ENCODE assay signal across 11 cellular contexts in the genomic region with DNA sequence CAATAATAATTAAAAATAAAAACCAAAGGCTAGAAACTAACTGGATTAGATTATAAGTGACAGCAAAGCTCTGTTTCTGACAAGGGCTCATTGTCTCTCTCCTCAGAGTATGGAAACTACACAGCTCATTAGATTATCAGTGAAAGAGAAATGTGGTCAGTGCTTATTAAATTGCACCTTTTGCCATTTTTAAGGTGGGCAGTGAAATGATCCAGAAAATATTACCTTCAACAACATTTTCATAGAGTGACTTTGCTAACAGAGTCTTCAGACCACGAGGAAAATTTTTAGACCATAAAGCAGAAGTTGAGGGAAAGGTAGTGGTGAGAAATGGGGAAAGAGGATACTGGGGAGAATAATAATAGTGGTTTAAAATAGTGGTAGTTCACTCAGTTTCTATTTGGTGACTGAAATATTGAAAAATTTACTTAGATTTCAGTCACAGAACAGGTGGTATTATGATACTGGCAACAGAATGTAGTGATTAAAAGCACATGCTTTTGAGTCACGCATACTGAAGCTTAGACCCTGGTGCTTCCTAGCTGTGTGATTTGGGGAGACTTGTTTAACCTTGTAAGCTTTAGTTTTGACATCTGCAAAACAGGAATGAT.
DNase-seq lines count a peak whose midpoint lies in the region; ATAC-seq, FAIRE-seq and TF ChIP-seq lines count a peak whose summit lies in the region.
"Had no signal": no experiment of that assay in that cellular context is flagged by ENCODE, and none has a peak within 500 bp of the region (broad histone marks: within the 10 kb centered on the region; RNA-seq: fewer than 3 reads in every experiment).

No MANE protein-coding gene starts in this region.

- peak overlapping the region; percentile 37 for H3K27ac ChIP-seq in caudate nucleus (ENCODE audit: low read depth, low read length)
- no peak overlapping the region for H3K27ac ChIP-seq in GM23248
- H3K27ac ChIP-seq in WERI-Rb-1: no peak overlapping the region
- H3K27ac ChIP-seq: transverse colon had no signal

- H3K9me3 ChIP-seq in GM23248 (ENCODE audit: low read depth) (no peaks in the 10 kb centered on the region), WERI-Rb-1 (ENCODE audit: severe bottlenecking) (no peaks in the 10 kb centered on the region)
- H3K9me3 ChIP-seq: transverse colon had no signal

- in situ Hi-C loops in GM23248 (cut with MboI): no loop called here

- no peak for FAIRE-seq in D721Med (lab: Jason Lieb, UNC)
- FAIRE-seq: kidney had no signal

- H3K36me3 ChIP-seq in GM23248 (ENCODE audit: low read depth) (no peaks in the 10 kb centered on the region), WERI-Rb-1 (no peaks in the 10 kb centered on the region)
- H3K36me3 ChIP-seq: transverse colon had no signal

- DNase-seq in caudate nucleus (lab: John Stamatoyannopoulos, UW) (no peak), GM23248 (no peak), WERI-Rb-1 (no peak), D721Med (ENCODE audit: insufficient read length, low spot score) (no peak)
- no peak for DNase-seq in central memory CD4-positive, alpha-beta T cell
- DNase-seq: activated CD8-positive, alpha-beta memory T cell treated with anti-CD3 and anti-CD28 coated beads for 24 hours; kidney; transverse colon had no signal

- H3K9ac ChIP-seq in GM23248: no peak overlapping the region

- peak; percentile 86 for ATAC-seq in GM18520 (IDR thresholded peaks at IDR 0.05; ENCODE audit: unreplicated experiment)
- ATAC-seq in GM21528 (IDR thresholded peaks at IDR 0.05; ENCODE audit: low FRiP score, unreplicated experiment): peak; percentile 90
- ATAC-seq in HG03108 (IDR thresholded peaks at IDR 0.05; ENCODE audit: unreplicated experiment): peak; percentile 54

- H3K9me2 ChIP-seq in GM23248 (ENCODE audit: insufficient read depth): no peaks in the 10 kb centered on the region

- H3K4me2 ChIP-seq in GM23248 (ENCODE audit: unreplicated experiment): no peak overlapping the region

- H3K79me2 ChIP-seq in GM23248 (ENCODE audit: insufficient read depth): no peaks in the 10 kb centered on the region

- no peaks in the 10 kb centered on the region for H3F3A ChIP-seq in GM23248 (ENCODE audit: insufficient read depth)

- no peak overlapping the region for H2AFZ ChIP-seq in GM23248

- H3K4me3 ChIP-seq in GM23248 (no peak overlapping the region), WERI-Rb-1 (ENCODE audit: low read depth, low read length) (no peak overlapping the region)
- H3K4me3 ChIP-seq: transverse colon had no signal

- TF ChIP-seq CTCF in WERI-Rb-1 (IDR thresholded peaks at IDR 0.05; ENCODE audit: low read depth, low read length) (no peak), D721Med (IDR thresholded peaks at IDR 0.05; ENCODE audit: insufficient read depth, missing control alignments) (no peak)

- no peaks in the 10 kb centered on the region for H4K20me1 ChIP-seq in GM23248 (ENCODE audit: insufficient read depth)

- no peaks in the 10 kb centered on the region for H3K4me1 ChIP-seq in GM23248 (ENCODE audit: insufficient read depth)
- H3K4me1 ChIP-seq: transverse colon had no signal

- WGBS in GM23248 (ENCODE audit: low coverage in 1 of 2, low lambda C conversion rate in 2 of 2, missing lambda C conversion rate in 2 of 2), 2 experiments: 43 to 48% methylated on average over 2 of the region's 2 CpGs

- H3K27me3 ChIP-seq in GM23248 (replicated peaks; ENCODE audit: insufficient read depth) (no peaks in the 10 kb centered on the region), WERI-Rb-1 (ENCODE audit: insufficient read depth, low read depth, severe bottlenecking) (no peaks in the 10 kb centered on the region)
- H3K27me3 ChIP-seq: transverse colon had no signal
